1 cellular context compared by ENCODE assay signal in the genomic region with DNA sequence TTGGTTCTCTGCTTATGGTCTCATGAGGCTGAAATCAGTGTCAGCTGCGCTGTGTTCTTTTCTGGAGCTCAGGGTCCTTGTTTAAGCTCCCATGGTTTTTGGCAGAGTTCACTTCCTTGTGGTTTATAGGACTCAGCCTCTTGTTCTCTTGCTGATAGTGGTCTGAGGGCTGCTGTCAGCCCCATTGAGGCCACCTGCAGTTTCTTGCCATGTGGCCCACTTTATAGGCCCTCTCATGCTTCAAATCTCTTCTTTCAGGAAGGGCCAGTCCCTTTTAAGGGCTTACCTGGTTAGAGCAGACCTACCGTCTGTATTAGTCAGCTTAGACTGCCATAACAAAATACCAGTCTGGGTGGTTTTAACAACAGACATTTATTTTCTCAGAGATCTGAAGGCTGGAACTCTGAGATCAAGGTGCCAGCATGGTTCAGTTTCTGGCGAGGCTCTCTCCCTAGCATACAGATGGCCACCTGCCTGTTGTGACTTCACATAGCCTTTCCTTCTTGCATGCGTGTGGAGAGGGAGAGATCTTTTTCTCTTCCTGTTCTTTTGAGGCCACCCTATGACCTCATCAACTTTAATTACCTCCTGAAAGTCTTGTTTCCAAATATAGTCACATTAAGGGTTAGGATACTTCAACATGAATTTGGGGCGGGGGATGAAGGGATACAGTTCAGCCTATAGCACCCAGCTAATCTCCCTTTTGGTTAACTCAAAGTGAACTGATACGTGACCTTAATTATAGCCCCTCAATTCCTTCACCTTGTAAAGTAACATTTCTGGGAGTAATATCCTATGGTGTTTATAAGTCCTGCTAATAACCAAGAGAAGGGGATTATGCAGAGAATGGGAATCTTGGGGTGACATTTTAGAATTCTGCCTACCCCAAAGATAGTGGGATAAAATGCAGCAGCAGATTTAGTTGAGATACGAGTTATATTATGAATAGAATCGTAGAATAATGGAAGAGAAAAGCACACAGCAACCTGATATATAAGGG.
A peak's percentile ranks its signal among the peaks of the same experiment; 100 is the strongest.
TF ChIP-seq lines count a peak whose summit lies in the region.

No MANE protein-coding gene starts in this region.

TF ChIP-seq in HEK293, 187 proteins besides CTCF, POLR2A, EP300 and RAD21 (continued from another document):
- TF ChIP-seq ZIC2 (tag by site-specific recombination; IDR thresholded peaks at IDR 0.05), result peak; percentile 85
- TF ChIP-seq IKZF3 (tag by site-specific recombination; IDR thresholded peaks at IDR 0.05), result peak; percentile 32
- TF ChIP-seq, protein P1, sequence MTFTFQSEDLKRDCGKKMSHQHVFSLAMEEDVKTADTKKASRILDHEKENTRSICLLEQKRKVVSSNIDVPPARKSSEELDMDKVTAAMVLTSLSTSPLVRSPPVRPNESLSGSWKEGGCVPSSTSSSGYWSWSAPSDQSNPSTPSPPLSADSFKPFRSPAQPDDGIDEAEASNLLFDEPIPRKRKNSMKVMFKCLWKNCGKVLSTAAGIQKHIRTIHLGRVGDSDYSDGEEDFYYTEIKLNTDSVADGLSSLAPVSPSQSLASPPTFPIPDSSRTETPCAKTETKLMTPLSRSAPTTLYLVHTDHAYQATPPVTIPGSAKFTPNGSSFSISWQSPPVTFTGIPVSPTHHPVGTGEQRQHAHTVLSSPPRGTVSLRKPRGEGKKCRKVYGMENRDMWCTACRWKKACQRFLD (tag by site-specific recombination; IDR thresholded peaks at IDR 0.05), result no peak
- TF ChIP-seq MZF1 (tag by site-specific recombination; IDR thresholded peaks at IDR 0.05; ENCODE audit: borderline replicate concordance), result peak; percentile 90; the same call in 1 of the 2 replicates
- 0 out of 2 replicates have a peak, but pooled peaks have one; percentile 5 for TF ChIP-seq TRIM28 (IDR thresholded peaks at IDR 0.05; ENCODE audit: borderline replicate concordance, low read length)
- TF ChIP-seq, protein P2, sequence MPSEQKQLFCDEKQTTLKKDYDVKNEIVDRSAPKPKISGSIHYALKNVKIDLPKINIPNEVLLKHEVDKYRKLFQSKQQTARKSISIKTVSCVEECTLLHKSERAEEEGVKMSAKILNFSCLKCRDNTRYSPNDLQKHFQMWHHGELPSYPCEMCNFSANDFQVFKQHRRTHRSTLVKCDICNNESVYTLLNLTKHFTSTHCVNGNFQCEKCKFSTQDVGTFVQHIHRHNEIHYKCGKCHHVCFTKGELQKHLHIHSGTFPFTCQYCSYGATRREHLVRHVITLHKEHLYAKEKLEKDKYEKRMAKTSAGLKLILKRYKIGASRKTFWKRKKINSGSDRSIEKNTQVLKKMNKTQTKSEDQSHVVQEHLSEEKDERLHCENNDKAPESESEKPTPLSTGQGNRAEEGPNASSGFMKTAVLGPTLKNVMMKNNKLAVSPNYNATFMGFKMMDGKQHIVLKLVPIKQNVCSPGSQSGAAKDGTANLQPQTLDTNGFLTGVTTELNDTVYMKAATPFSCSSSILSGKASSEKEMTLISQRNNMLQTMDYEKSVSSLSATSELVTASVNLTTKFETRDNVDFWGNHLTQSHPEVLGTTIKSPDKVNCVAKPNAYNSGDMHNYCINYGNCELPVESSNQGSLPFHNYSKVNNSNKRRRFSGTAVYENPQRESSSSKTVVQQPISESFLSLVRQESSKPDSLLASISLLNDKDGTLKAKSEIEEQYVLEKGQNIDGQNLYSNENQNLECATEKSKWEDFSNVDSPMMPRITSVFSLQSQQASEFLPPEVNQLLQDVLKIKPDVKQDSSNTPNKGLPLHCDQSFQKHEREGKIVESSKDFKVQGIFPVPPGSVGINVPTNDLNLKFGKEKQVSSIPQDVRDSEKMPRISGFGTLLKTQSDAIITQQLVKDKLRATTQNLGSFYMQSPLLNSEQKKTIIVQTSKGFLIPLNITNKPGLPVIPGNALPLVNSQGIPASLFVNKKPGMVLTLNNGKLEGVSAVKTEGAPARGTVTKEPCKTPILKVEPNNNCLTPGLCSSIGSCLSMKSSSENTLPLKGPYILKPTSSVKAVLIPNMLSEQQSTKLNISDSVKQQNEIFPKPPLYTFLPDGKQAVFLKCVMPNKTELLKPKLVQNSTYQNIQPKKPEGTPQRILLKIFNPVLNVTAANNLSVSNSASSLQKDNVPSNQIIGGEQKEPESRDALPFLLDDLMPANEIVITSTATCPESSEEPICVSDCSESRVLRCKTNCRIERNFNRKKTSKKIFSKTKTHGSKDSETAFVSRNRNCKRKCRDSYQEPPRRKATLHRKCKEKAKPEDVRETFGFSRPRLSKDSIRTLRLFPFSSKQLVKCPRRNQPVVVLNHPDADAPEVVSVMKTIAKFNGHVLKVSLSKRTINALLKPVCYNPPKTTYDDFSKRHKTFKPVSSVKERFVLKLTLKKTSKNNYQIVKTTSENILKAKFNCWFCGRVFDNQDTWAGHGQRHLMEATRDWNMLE (tag by site-specific recombination; conservative IDR thresholded peaks at IDR 0.05; ENCODE audit: low read depth), result no peak
- TF ChIP-seq, protein P3, sequence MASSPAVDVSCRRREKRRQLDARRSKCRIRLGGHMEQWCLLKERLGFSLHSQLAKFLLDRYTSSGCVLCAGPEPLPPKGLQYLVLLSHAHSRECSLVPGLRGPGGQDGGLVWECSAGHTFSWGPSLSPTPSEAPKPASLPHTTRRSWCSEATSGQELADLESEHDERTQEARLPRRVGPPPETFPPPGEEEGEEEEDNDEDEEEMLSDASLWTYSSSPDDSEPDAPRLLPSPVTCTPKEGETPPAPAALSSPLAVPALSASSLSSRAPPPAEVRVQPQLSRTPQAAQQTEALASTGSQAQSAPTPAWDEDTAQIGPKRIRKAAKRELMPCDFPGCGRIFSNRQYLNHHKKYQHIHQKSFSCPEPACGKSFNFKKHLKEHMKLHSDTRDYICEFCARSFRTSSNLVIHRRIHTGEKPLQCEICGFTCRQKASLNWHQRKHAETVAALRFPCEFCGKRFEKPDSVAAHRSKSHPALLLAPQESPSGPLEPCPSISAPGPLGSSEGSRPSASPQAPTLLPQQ (tag by site-specific recombination; IDR thresholded peaks at IDR 0.05), result peak; percentile 84
